ENCODE assay signal across 15 cellular contexts in the genomic region with DNA sequence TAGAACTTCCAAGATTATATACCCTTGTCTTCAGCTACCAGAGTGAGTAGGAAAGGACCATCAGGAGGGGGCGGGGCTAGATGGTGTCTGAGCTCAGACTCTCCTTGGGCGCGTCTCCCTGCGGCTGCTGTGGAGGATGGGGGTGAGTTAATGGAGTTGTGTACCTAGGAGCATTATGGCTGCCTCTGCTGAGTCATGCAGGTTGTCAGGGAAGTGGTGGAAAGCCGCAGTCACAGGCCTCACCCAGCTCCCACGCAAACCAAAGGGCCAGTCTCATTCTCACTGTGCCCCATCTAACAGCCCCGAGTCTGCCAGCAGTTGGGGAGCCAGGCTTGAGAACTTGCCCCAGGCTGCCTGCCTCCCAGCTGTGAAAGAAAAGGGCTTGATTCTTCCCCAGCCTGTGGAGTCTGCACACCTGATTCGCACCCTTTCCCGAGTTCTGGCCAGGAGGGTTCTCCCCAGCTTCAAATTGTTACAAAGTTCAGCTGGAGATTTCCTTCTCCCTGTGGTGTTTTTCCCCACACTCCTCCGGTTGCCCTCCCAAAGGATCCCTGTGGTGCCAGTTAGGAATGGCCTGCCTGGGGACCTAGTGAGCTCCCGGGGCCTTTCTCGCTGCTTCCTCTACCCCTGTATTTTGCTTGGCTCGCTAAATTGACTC.
DNase-seq lines count a peak whose midpoint lies in the region; ATAC-seq, FAIRE-seq and TF ChIP-seq lines count a peak whose summit lies in the region.
"Had no signal": no experiment of that assay in that cellular context is flagged by ENCODE, and none has a peak within 500 bp of the region (broad histone marks: within the 10 kb centered on the region; RNA-seq: fewer than 3 reads in every experiment).

No MANE protein-coding gene starts in this region.

- H3K27ac ChIP-seq in Peyer's patch (no peak overlapping the region), PC-9 (no peak overlapping the region)
- H3K27ac ChIP-seq: C4-2B, testis had no signal

- peaks cover 2% of the 10 kb centered on the region for H3K4me1 Mint-ChIP-seq in activated naive CD8-positive, alpha-beta T cell treated with anti-CD3 and anti-CD28 coated beads for 36 hours
- no peaks in the 10 kb centered on the region for H3K4me1 Mint-ChIP-seq in nephron progenitor cell
- H3K4me1 Mint-ChIP-seq: activated naive CD4-positive, alpha-beta T cell treated with anti-CD3 and anti-CD28 coated beads, Interleukin-2, amount 50 U/mL, for 24 hours; naive B cell had no signal

- H3K4me2 ChIP-seq in PC-9: no peak overlapping the region

- H3K4me3 Mint-ChIP-seq in activated naive CD8-positive, alpha-beta T cell treated with anti-CD3 and anti-CD28 coated beads for 36 hours: no peak overlapping the region
- no peak overlapping the region for H3K4me3 Mint-ChIP-seq in nephron progenitor cell
- H3K4me3 Mint-ChIP-seq: activated naive CD4-positive, alpha-beta T cell treated with anti-CD3 and anti-CD28 coated beads, Interleukin-2, amount 50 U/mL, for 24 hours; naive B cell had no signal

- H4K20me1 ChIP-seq in PC-9 (ENCODE audit: insufficient read depth): no peaks in the 10 kb centered on the region

- intact Hi-C loops in PC-9 (cut with micrococcal nuclease; ENCODE audit: unreplicated experiment): no loop called here

- H3K9me3 Mint-ChIP-seq in activated naive CD8-positive, alpha-beta T cell treated with anti-CD3 and anti-CD28 coated beads for 36 hours: peaks cover 4% of the 10 kb centered on the region
- H3K9me3 Mint-ChIP-seq in nephron progenitor cell: peaks cover 54% of the 10 kb centered on the region

- no peak for FAIRE-seq in GM19239 (lab: Jason Lieb, UNC)
- FAIRE-seq: endometrium had no signal

- POLR2A ChIA-PET in PC-9 (lab: Charles Lee; ENCODE audit: unreplicated experiment): no interaction called here

- H3F3A ChIP-seq in PC-9 (ENCODE audit: insufficient read depth, low read depth): no peaks in the 10 kb centered on the region

- no peak for TF ChIP-seq CTCF in Peyer's patch (IDR thresholded peaks at IDR 0.05)
- TF ChIP-seq CTCF in nephron progenitor cell (IDR thresholded peaks at IDR 0.05): no peak
- TF ChIP-seq CTCF in PC-9 (conservative IDR thresholded peaks at IDR 0.05): no peak

- no peaks in the 10 kb centered on the region for H3K9me2 ChIP-seq in PC-9 (ENCODE audit: insufficient read depth)

- BruUV-seq in PC-9 (replicated peaks; lab: Mats Ljungman, UMichigan): no TSS peak

- no peaks in the 10 kb centered on the region for H3K27me3 Mint-ChIP-seq in activated naive CD8-positive, alpha-beta T cell treated with anti-CD3 and anti-CD28 coated beads for 36 hours
- H3K27me3 Mint-ChIP-seq in nephron progenitor cell (ENCODE audit: low read depth, poor library complexity): no peaks in the 10 kb centered on the region
- H3K27me3 Mint-ChIP-seq: activated naive CD4-positive, alpha-beta T cell treated with anti-CD3 and anti-CD28 coated beads, Interleukin-2, amount 50 U/mL, for 24 hours had no signal

- H3K36me3 Mint-ChIP-seq in activated naive CD8-positive, alpha-beta T cell treated with anti-CD3 and anti-CD28 coated beads for 36 hours: peaks cover 12% of the 10 kb centered on the region
- H3K36me3 Mint-ChIP-seq in nephron progenitor cell (ENCODE audit: low read depth): peaks cover 85% of the 10 kb centered on the region

- H3K79me2 ChIP-seq in PC-9 (ENCODE audit: low read depth): no peaks in the 10 kb centered on the region

- DNase-seq in ELF-1 (ENCODE audit: low read depth, low spot score): peak; percentile 20
- peak in 2 of 3 donors; percentile 50 to 60 for DNase-seq in Peyer's patch
- peak; percentile 7 for DNase-seq in activated naive CD8-positive, alpha-beta T cell treated with anti-CD3 and anti-CD28 coated beads for 36 hours
- DNase-seq in nephron progenitor cell: no peak
- DNase-seq in PC-9: no peak
- DNase-seq in GM19239 (ENCODE audit: insufficient read length, low spot score): no peak
- no peak for DNase-seq in AG20443 (ENCODE audit: low spot score)
- DNase-seq: naive B cell, NCI-H524 treated with DMSO at 0.1 percent for 48 hours, SW 1271, testis had no signal

- H3K27me3 ChIP-seq in Peyer's patch: no peaks in the 10 kb centered on the region
- no peaks in the 10 kb centered on the region for H3K27me3 ChIP-seq in PC-9 (ENCODE audit: insufficient read depth, low read depth)
- H3K27me3 ChIP-seq: testis had no signal

- TF ChIP-seq POLR2A in Peyer's patch (IDR thresholded peaks at IDR 0.05): no peak

- no peak overlapping the region for H2AFZ ChIP-seq in PC-9

- H3K36me3 ChIP-seq in Peyer's patch (no peaks in the 10 kb centered on the region), PC-9 (ENCODE audit: low read depth) (no peaks in the 10 kb centered on the region)

- no peaks in the 10 kb centered on the region for H3K9me3 ChIP-seq in Peyer's patch
- no peaks in the 10 kb centered on the region for H3K9me3 ChIP-seq in PC-9 (ENCODE audit: insufficient read depth, low read depth)
- H3K9me3 ChIP-seq: testis had no signal

- no peak for ATAC-seq in HG03159 (IDR thresholded peaks at IDR 0.05; ENCODE audit: unreplicated experiment)

- H3K27ac Mint-ChIP-seq in activated naive CD8-positive, alpha-beta T cell treated with anti-CD3 and anti-CD28 coated beads for 36 hours: no peak overlapping the region
- H3K27ac Mint-ChIP-seq in nephron progenitor cell: peak overlapping the region; percentile 50
- H3K27ac Mint-ChIP-seq: activated naive CD4-positive, alpha-beta T cell treated with anti-CD3 and anti-CD28 coated beads, Interleukin-2, amount 50 U/mL, for 24 hours; naive B cell had no signal

- CTCF ChIA-PET in PC-9 (lab: Charles Lee): no interaction called here

- H3K4me1 ChIP-seq in Peyer's patch (peaks cover 0 to 6% (median 0%) of the 10 kb centered on the region in 4 donors), PC-9 (replicated peaks; ENCODE audit: insufficient read depth) (no peaks in the 10 kb centered on the region)

- H3K4me3 ChIP-seq in Peyer's patch (no peak overlapping the region), PC-9 (no peak overlapping the region)
- H3K4me3 ChIP-seq: testis had no signal

Comparison
In these comparisons a context has a peak if more than half of its experiments do, and no peak if none do; other contexts are left out.
1. DNase-seq: peak in ELF-1 (single experiment), Peyer's patch (2 of 3) and activated naive CD8-positive, alpha-beta T cell treated with anti-CD3 and anti-CD28 coated beads for 36 hours (single experiment); none in nephron progenitor cell (single experiment), PC-9 (0 of 2), GM19239 (single experiment) and AG20443 (single experiment).